Comparison of ENCODE assay signal across 1 cellular context in genomic region chr5:137699291-137700281, GRCh38.
TF ChIP-seq lines count a peak whose summit lies in the region.

No MANE protein-coding gene starts in this region.

TF ChIP-seq in endothelial cell of umbilical vein, 7 proteins besides CTCF, POLR2A, EP300 and RAD21:
- TF ChIP-seq GATA2 (IDR thresholded peaks at IDR 0.05; ENCODE audit: insufficient read depth, insufficient read length, low read depth, low read length) (no peak), FOS (IDR thresholded peaks at IDR 0.05; ENCODE audit: borderline replicate concordance, insufficient read depth, low read length) (no peak), MAX (IDR thresholded peaks at IDR 0.05; ENCODE audit: insufficient read depth, insufficient read length) (no peak), EZH2 (IDR thresholded peaks at IDR 0.05; ENCODE audit: borderline replicate concordance, low read depth, low read length, severe bottlenecking) (no peak), MYC (IDR thresholded peaks at IDR 0.05; ENCODE audit: low read depth, low read length) (no peak), JUN (IDR thresholded peaks at IDR 0.05; ENCODE audit: borderline replicate concordance, insufficient read depth, insufficient read length, low read depth) (no peak), POLR2AphosphoS5 (IDR thresholded peaks at IDR 0.05; ENCODE audit: insufficient read depth, low read depth, low read length) (no peak)
